ENCODE assay signal across 30 cellular contexts in genomic region chr1:231554969-231555368, GRCh38.
"Had no signal": no experiment of that assay in that cellular context is flagged by ENCODE, and none has a peak within 500 bp of the region (broad histone marks: within the 10 kb centered on the region; RNA-seq: fewer than 3 reads in every experiment).

No MANE protein-coding gene starts in this region.

- H3K27me3 Mint-ChIP-seq: activated naive CD8-positive, alpha-beta T cell; brain; effector memory CD8-positive, alpha-beta T cell; stimulated activated naive B cell treated with anti-CD40 and anti-IgM and Interleukin-4, amounts not matched to agents 10 μg/mL and 1 μg/mL and 100 μg/mL, for 72 hours; T-helper 17 cell had no signal

- DNase-seq: activated CD4-positive, alpha-beta T cell treated with anti-CD3 and anti-CD28 coated beads for 1 hour; activated CD8-positive, alpha-beta memory T cell treated with anti-CD3 and anti-CD28 coated beads for 24 hours; activated CD8-positive, alpha-beta memory T cell treated with anti-CD3 and anti-CD28 coated beads, Interleukin-2, amount 50 U/mL, for 48 hours; caudate nucleus; cortex of kidney; effector memory CD8-positive, alpha-beta T cell; erythroblast; gastrocnemius medialis; glutamatergic neuron; left lung; lower lobe of right lung; mesendoderm; natural killer cell; occipital lobe; psoas muscle; stimulated activated CD4-positive, alpha-beta T cell treated with anti-CD3 and anti-CD28 coated beads, Interleukin-1b, Interleukin-23, amount 100 ng/mL, for 48 hours; stimulated activated CD4-positive, alpha-beta T cell treated with anti-CD3 and anti-CD28 coated beads, Interleukin-4, amount 100 ng/mL, for 4 hours; stimulated activated CD8-positive, alpha-beta memory T cell treated with anti-CD3 and anti-CD28 coated beads, Interleukin-4, amount 100 ng/mL, for 48 hours; stimulated activated naive B cell treated with anti-CD40 and anti-IgM and Interleukin-4, amounts not matched to agents 10 μg/mL and 1 μg/mL and 100 μg/mL, for 72 hours; T-helper 17 cell; T1000; transverse colon; WERI-Rb-1 had no signal

- H3K9ac ChIP-seq: neural progenitor cell, parathyroid adenoma had no signal

- H3K4me1 ChIP-seq: ascending aorta, neural progenitor cell, parathyroid adenoma had no signal

- H2AFZ ChIP-seq: neural progenitor cell, parathyroid adenoma had no signal

- H3K36me3 ChIP-seq: gastrocnemius medialis, neural progenitor cell, transverse colon, WERI-Rb-1 had no signal

- H3K27ac Mint-ChIP-seq: activated naive CD8-positive, alpha-beta T cell; activated T-helper 2 cell treated with anti-CD3 and anti-CD28 coated beads, Interferon-gamma antibody, Interleukin-2, Interleukin-4, amounts not matched to agents 10 μg/mL and 5 μg/mL and 100 μg/mL, durations not matched to agents 14 hours and 24 hours and 36 hours; brain; effector memory CD8-positive, alpha-beta T cell; neural progenitor cell; stimulated activated naive B cell treated with anti-CD40 and anti-IgM and Interleukin-4, amounts not matched to agents 10 μg/mL and 1 μg/mL and 100 μg/mL, for 72 hours; T-helper 17 cell had no signal

- H3K4me1 Mint-ChIP-seq: brain, neural progenitor cell had no signal

- H3K9me3 Mint-ChIP-seq: activated T-helper 2 cell treated with anti-CD3 and anti-CD28 coated beads, Interferon-gamma antibody, Interleukin-2, Interleukin-4, amounts not matched to agents 10 μg/mL and 5 μg/mL and 100 μg/mL, durations not matched to agents 14 hours and 24 hours and 36 hours; brain; effector memory CD8-positive, alpha-beta T cell; natural killer cell; neural progenitor cell; stimulated activated naive B cell treated with anti-CD40 and anti-IgM and Interleukin-4, amounts not matched to agents 10 μg/mL and 1 μg/mL and 100 μg/mL, for 72 hours had no signal

- H3K27ac ChIP-seq: ascending aorta, left lung, lower lobe of right lung, neural progenitor cell, parathyroid adenoma, psoas muscle, transverse colon, WERI-Rb-1 had no signal

- ATAC-seq: effector memory CD8-positive, alpha-beta T cell; gastrocnemius medialis; left lung; lower lobe of right lung; natural killer cell; psoas muscle; stimulated activated naive B cell treated with anti-CD40 and anti-IgM and Interleukin-4, amounts not matched to agents 10 μg/mL and 1 μg/mL and 100 μg/mL, for 72 hours; T-helper 17 cell had no signal

- H3K4me3 ChIP-seq: ascending aorta, gastrocnemius medialis, left lung, lower lobe of right lung, neural progenitor cell, psoas muscle, smooth muscle cell, transverse colon had no signal

- H3K4me2 ChIP-seq: neural progenitor cell, smooth muscle cell had no signal

- H3K4me3 Mint-ChIP-seq: activated naive CD8-positive, alpha-beta T cell; brain; effector memory CD8-positive, alpha-beta T cell; natural killer cell; neural progenitor cell; stimulated activated naive B cell treated with anti-CD40 and anti-IgM and Interleukin-4, amounts not matched to agents 10 μg/mL and 1 μg/mL and 100 μg/mL, for 72 hours; T-helper 17 cell had no signal

- H3K9me3 ChIP-seq: ascending aorta, gastrocnemius medialis, left lung, lower lobe of right lung, psoas muscle, transverse colon had no signal

- H3K27me3 ChIP-seq: ascending aorta, gastrocnemius medialis, left lung, neural progenitor cell, transverse colon had no signal

- H3K36me3 Mint-ChIP-seq: natural killer cell had no signal
